Comparison of ENCODE assay signal across 8 cellular contexts in genomic region chr7:150876817-150877526, GRCh38. TPM values are rescaled to one million over a fixed set of nuclear protein-coding genes. Genes with fewer than 3 reads are reported as not detected.
DNase-seq lines count a peak whose midpoint lies in the region; ATAC-seq, FAIRE-seq and TF ChIP-seq lines count a peak whose summit lies in the region.

No MANE protein-coding gene starts in this region.

- no peak for ATAC-seq in HG02981 (IDR thresholded peaks at IDR 0.05; ENCODE audit: unreplicated experiment)

- no peak overlapping the region for H3K27ac Mint-ChIP-seq in activated T-helper 1 cell treated with anti-CD3 and anti-CD28 coated beads, Interleukin-12 subunit alpha, Interleukin-12 subunit beta, Interleukin-2, Interleukin-4 antibody, amounts not matched to agents 30 ng/mL and 10 ng/mL and 1 ng/mL, durations not matched to agents 14 hours and 24 hours and 36 hours

- TF ChIP-seq CTCF in bronchial epithelial cell (IDR thresholded peaks at IDR 0.05; ENCODE audit: insufficient read depth, low read length, severe bottlenecking) = peak; percentile 62

- H3K27me3 ChIP-seq in bronchial epithelial cell (ENCODE audit: control insufficient read depth, insufficient read depth, low read length) = no peaks in the 10 kb centered on the region

- H3K27me3 Mint-ChIP-seq in activated T-helper 1 cell treated with anti-CD3 and anti-CD28 coated beads, Interleukin-12 subunit alpha, Interleukin-12 subunit beta, Interleukin-2, Interleukin-4 antibody, amounts not matched to agents 30 ng/mL and 10 ng/mL and 1 ng/mL, durations not matched to agents 14 hours and 24 hours and 36 hours (ENCODE audit: insufficient read depth) = peaks cover 20% of the 10 kb centered on the region

- intact Hi-C loops in activated T-helper 1 cell treated with anti-CD3 and anti-CD28 coated beads, Interleukin-12 subunit alpha, Interleukin-12 subunit beta, Interleukin-2, Interleukin-4 antibody, amounts not matched to agents 30 ng/mL and 10 ng/mL and 1 ng/mL, durations not matched to agents 14 hours and 24 hours and 36 hours (cut with micrococcal nuclease) = loop anchor here (5.0 kb wide), 2 partner anchors 100 to 430 kb away; no protein-coding TSS in a partner anchor

- FAIRE-seq in bronchial epithelial cell (lab: Jason Lieb, UNC) = peak; percentile 36

- peaks cover 21% of the 10 kb centered on the region for H3K9me3 Mint-ChIP-seq in activated T-helper 1 cell treated with anti-CD3 and anti-CD28 coated beads, Interleukin-12 subunit alpha, Interleukin-12 subunit beta, Interleukin-2, Interleukin-4 antibody, amounts not matched to agents 30 ng/mL and 10 ng/mL and 1 ng/mL, durations not matched to agents 14 hours and 24 hours and 36 hours

- H3K36me3 ChIP-seq in bronchial epithelial cell (ENCODE audit: control insufficient read depth, insufficient read depth, low read length) = no peaks in the 10 kb centered on the region

- no peak overlapping the region for H3K4me3 ChIP-seq in bronchial epithelial cell (ENCODE audit: low read depth, low read length)

- no peak overlapping the region for H3K4me3 Mint-ChIP-seq in activated T-helper 1 cell treated with anti-CD3 and anti-CD28 coated beads, Interleukin-12 subunit alpha, Interleukin-12 subunit beta, Interleukin-2, Interleukin-4 antibody, amounts not matched to agents 30 ng/mL and 10 ng/mL and 1 ng/mL, durations not matched to agents 14 hours and 24 hours and 36 hours

- H3K4me1 Mint-ChIP-seq in activated T-helper 1 cell treated with anti-CD3 and anti-CD28 coated beads, Interleukin-12 subunit alpha, Interleukin-12 subunit beta, Interleukin-2, Interleukin-4 antibody, amounts not matched to agents 30 ng/mL and 10 ng/mL and 1 ng/mL, durations not matched to agents 14 hours and 24 hours and 36 hours (ENCODE audit: low read depth) = no peaks in the 10 kb centered on the region

- DNase-seq in activated T-helper 1 cell treated with Interleukin-2 at 50 U/mL for 16 hours (ENCODE audit: low read depth) = peak; percentile 27
- DNase-seq in activated T-helper 1 cell treated with anti-CD3 and anti-CD28 coated beads, Interleukin-12 subunit alpha, Interleukin-12 subunit beta, Interleukin-2, Interleukin-4 antibody, amounts not matched to agents 30 ng/mL and 10 ng/mL and 1 ng/mL, durations not matched to agents 14 hours and 24 hours and 36 hours (ENCODE audit: low spot score) = no peak
- DNase-seq in NCI-H1694 (lab: John Stamatoyannopoulos, UW) = peak; percentile 63
- DNase-seq in T-helper 9 cell = peak; percentile 53
- DNase-seq in bronchial epithelial cell (ENCODE audit: low read depth) = peak; percentile 58
- DNase-seq in iris pigment epithelial cell (ENCODE audit: low read depth) = peak; percentile 64
- DNase-seq in stimulated activated CD4-positive, alpha-beta T cell treated with anti-CD3 and anti-CD28 coated beads, Interleukin-2, amount 100 ng/mL, for 48 hours = peak; percentile 35 to 44

- H3K36me3 Mint-ChIP-seq in activated T-helper 1 cell treated with anti-CD3 and anti-CD28 coated beads, Interleukin-12 subunit alpha, Interleukin-12 subunit beta, Interleukin-2, Interleukin-4 antibody, amounts not matched to agents 30 ng/mL and 10 ng/mL and 1 ng/mL, durations not matched to agents 14 hours and 24 hours and 36 hours (ENCODE audit: low read depth) = peaks cover 1% of the 10 kb centered on the region

RNA-seq across cellular contexts. Expression of gene AOC1, which starts 24.7 kb away (rescaled TPM):
- total RNA-seq in activated T-helper 1 cell treated with anti-CD3 and anti-CD28 coated beads, Interleukin-12 subunit alpha, Interleukin-12 subunit beta, Interleukin-2, Interleukin-4 antibody, amounts not matched to agents 30 ng/mL and 10 ng/mL and 1 ng/mL, durations not matched to agents 14 hours and 24 hours and 36 hours = not detected in 2 replicates
- total RNA-seq in bronchial epithelial cell = under 0.01 and 2.4 TPM in 2 replicates
